In genomic region chrX:19674041-19674769, GRCh38 we compare ENCODE assay signal across 13 cellular contexts.
DNase-seq lines count a peak whose midpoint lies in the region; ATAC-seq, FAIRE-seq and TF ChIP-seq lines count a peak whose summit lies in the region.
"Had no signal": no experiment of that assay in that cellular context is flagged by ENCODE, and none has a peak within 500 bp of the region (broad histone marks: within the 10 kb centered on the region; RNA-seq: fewer than 3 reads in every experiment).

No MANE protein-coding gene starts in this region.

- no peaks in the 10 kb centered on the region for H3K4me1 ChIP-seq in colonic mucosa

- no peak for ATAC-seq in activated CD8-positive, alpha-beta T cell treated with anti-CD3 and anti-CD28 coated beads, Interleukin-2, amount 10 ng/mL, durations not matched to agents 7 days and 5 days
- no peak for ATAC-seq in memory B cell (ENCODE audit: low read depth)
- ATAC-seq in GM19463 (IDR thresholded peaks at IDR 0.05; ENCODE audit: unreplicated experiment), result no peak
- ATAC-seq in HG03039 (IDR thresholded peaks at IDR 0.05; ENCODE audit: unreplicated experiment), result no peak

- no peak overlapping the region for H3K27ac Mint-ChIP-seq in T-helper 1 cell treated with Interleukin-12 subunit alpha and Interleukin-12 subunit beta and Interleukin-4 antibody, amounts not matched to agents 30 μg/mL and 1 μg/mL, for 36 hours
- H3K27ac Mint-ChIP-seq in activated CD8-positive, alpha-beta T cell treated with anti-CD3 and anti-CD28 coated beads, Interleukin-2, amount 10 ng/mL, durations not matched to agents 7 days and 5 days, result peak overlapping the region; percentile 77
- peak overlapping the region; percentile 26 for H3K27ac Mint-ChIP-seq in memory B cell

- CTCF ChIA-PET in activated CD8-positive, alpha-beta T cell treated with anti-CD3 and anti-CD28 coated beads, Interleukin-2, amount 10 ng/mL, durations not matched to agents 7 days and 5 days (lab: Charles Lee), result interaction anchor here (1.1 kb wide), 1 partner anchor 9 kb away, joined by 3 read pairs; no protein-coding TSS in a partner anchor

- H3K9ac ChIP-seq in colonic mucosa (ENCODE audit: low read depth in 2 of 2, low read length in 2 of 2), result no peak overlapping the region

- no peaks in the 10 kb centered on the region for H3K36me3 ChIP-seq in colonic mucosa
- H3K36me3 ChIP-seq: esophagus muscularis mucosa had no signal

- H3K27me3 Mint-ChIP-seq in T-helper 1 cell treated with Interleukin-12 subunit alpha and Interleukin-12 subunit beta and Interleukin-4 antibody, amounts not matched to agents 30 μg/mL and 1 μg/mL, for 36 hours (ENCODE audit: low read depth), result no peaks in the 10 kb centered on the region
- no peaks in the 10 kb centered on the region for H3K27me3 Mint-ChIP-seq in activated CD8-positive, alpha-beta T cell treated with anti-CD3 and anti-CD28 coated beads, Interleukin-2, amount 10 ng/mL, durations not matched to agents 7 days and 5 days (ENCODE audit: low read depth)
- no peaks in the 10 kb centered on the region for H3K27me3 Mint-ChIP-seq in memory B cell

- peaks cover 39% of the 10 kb centered on the region for H3K4me1 Mint-ChIP-seq in T-helper 1 cell treated with Interleukin-12 subunit alpha and Interleukin-12 subunit beta and Interleukin-4 antibody, amounts not matched to agents 30 μg/mL and 1 μg/mL, for 36 hours (ENCODE audit: low read depth)
- peaks cover 52% of the 10 kb centered on the region for H3K4me1 Mint-ChIP-seq in activated CD8-positive, alpha-beta T cell treated with anti-CD3 and anti-CD28 coated beads, Interleukin-2, amount 10 ng/mL, durations not matched to agents 7 days and 5 days (ENCODE audit: low read depth)
- peaks cover 28% of the 10 kb centered on the region for H3K4me1 Mint-ChIP-seq in memory B cell

- no peaks in the 10 kb centered on the region for H3K9me3 Mint-ChIP-seq in T-helper 1 cell treated with Interleukin-12 subunit alpha and Interleukin-12 subunit beta and Interleukin-4 antibody, amounts not matched to agents 30 μg/mL and 1 μg/mL, for 36 hours
- no peaks in the 10 kb centered on the region for H3K9me3 Mint-ChIP-seq in activated CD8-positive, alpha-beta T cell treated with anti-CD3 and anti-CD28 coated beads, Interleukin-2, amount 10 ng/mL, durations not matched to agents 7 days and 5 days (ENCODE audit: insufficient read depth)
- no peaks in the 10 kb centered on the region for H3K9me3 Mint-ChIP-seq in memory B cell

- POLR2A ChIA-PET in activated CD8-positive, alpha-beta T cell treated with anti-CD3 and anti-CD28 coated beads, Interleukin-2, amount 10 ng/mL, durations not matched to agents 7 days and 5 days (lab: Charles Lee), result no interaction called here

- intact Hi-C loops in colonic mucosa (cut with DNase I), result no loop called here

- FAIRE-seq in GM12892 (lab: Jason Lieb, UNC), result peak; percentile 89

- H3K36me3 Mint-ChIP-seq in T-helper 1 cell treated with Interleukin-12 subunit alpha and Interleukin-12 subunit beta and Interleukin-4 antibody, amounts not matched to agents 30 μg/mL and 1 μg/mL, for 36 hours (ENCODE audit: low read depth), result peaks cover 37% of the 10 kb centered on the region
- H3K36me3 Mint-ChIP-seq in activated CD8-positive, alpha-beta T cell treated with anti-CD3 and anti-CD28 coated beads, Interleukin-2, amount 10 ng/mL, durations not matched to agents 7 days and 5 days (ENCODE audit: low read depth), result peaks cover 36% of the 10 kb centered on the region
- peaks cover 29% of the 10 kb centered on the region for H3K36me3 Mint-ChIP-seq in memory B cell

- no peak for TF ChIP-seq POLR2A in GM12892 (IDR thresholded peaks at IDR 0.05; ENCODE audit: low read depth, low read length)

- H3K27me3 ChIP-seq in colonic mucosa, result no peaks in the 10 kb centered on the region
- H3K27me3 ChIP-seq: esophagus muscularis mucosa, hepatocyte, testis had no signal

- DNase-seq in T-helper 1 cell (no peak), GM12892 (ENCODE audit: insufficient read length) (no peak), memory B cell (ENCODE audit: low spot score in 2 of 2) (no peak), colonic mucosa (no peak)
- DNase-seq in activated CD8-positive, alpha-beta T cell treated with anti-CD3 and anti-CD28 coated beads, Interleukin-2, amount 10 ng/mL, durations not matched to agents 7 days and 5 days, result no peak
- DNase-seq: activated CD8-positive, alpha-beta memory T cell treated with anti-CD3 and anti-CD28 coated beads for 24 hours; NCI-H1105 treated with DMSO at 0.1 percent for 48 hours had no signal

- H3K9me3 ChIP-seq in colonic mucosa, result no peaks in the 10 kb centered on the region
- H3K9me3 ChIP-seq: esophagus muscularis mucosa, testis had no signal

- no peak overlapping the region for H3K4me3 ChIP-seq in colonic mucosa
- H3K4me3 ChIP-seq: esophagus muscularis mucosa, hepatocyte, testis had no signal

- peak overlapping the region; percentile 33 for H3K4me3 Mint-ChIP-seq in T-helper 1 cell treated with Interleukin-12 subunit alpha and Interleukin-12 subunit beta and Interleukin-4 antibody, amounts not matched to agents 30 μg/mL and 1 μg/mL, for 36 hours
- no peak overlapping the region for H3K4me3 Mint-ChIP-seq in activated CD8-positive, alpha-beta T cell treated with anti-CD3 and anti-CD28 coated beads, Interleukin-2, amount 10 ng/mL, durations not matched to agents 7 days and 5 days
- H3K4me3 Mint-ChIP-seq in memory B cell, result no peak overlapping the region

- no peak for TF ChIP-seq CTCF in colonic mucosa (IDR thresholded peaks at IDR 0.05)

- H3K27ac ChIP-seq in colonic mucosa, result no peak overlapping the region
- H3K27ac ChIP-seq: esophagus muscularis mucosa, hepatocyte, testis had no signal
